26 cellular contexts compared by ENCODE assay signal in the genomic region with DNA sequence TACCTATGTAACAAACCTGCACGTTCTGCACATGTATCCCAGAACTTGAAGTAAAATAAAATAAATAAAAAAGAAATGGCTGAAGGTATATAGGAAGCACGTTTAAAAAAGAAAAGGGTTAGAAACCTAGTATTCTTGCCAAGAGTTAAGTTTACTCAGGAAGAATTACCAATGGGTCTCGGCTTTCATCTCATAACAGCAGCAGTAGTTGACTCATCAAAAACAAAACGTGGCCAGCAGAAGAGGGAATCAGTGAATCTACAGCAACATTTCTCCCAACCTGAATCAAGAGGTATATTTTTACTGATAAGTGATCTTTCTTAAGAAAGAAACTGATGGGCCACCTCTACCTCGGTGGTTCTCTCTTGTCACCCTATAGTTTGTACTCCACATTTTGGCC.
"Had no signal": no experiment of that assay in that cellular context is flagged by ENCODE, and none has a peak within 500 bp of the region (broad histone marks: within the 10 kb centered on the region; RNA-seq: fewer than 3 reads in every experiment).

No MANE protein-coding gene starts in this region.

- H3K36me3 ChIP-seq: brain microvascular endothelial cell, colonic mucosa, gastrocnemius medialis, neutrophil, pancreas, stomach, uterus had no signal

- DNase-seq: activated CD4-positive, alpha-beta memory T cell treated with anti-CD3 and anti-CD28 coated beads, Interleukin-2, amount 10 ng/mL, durations not matched to agents 7 days and 5 days; activated CD4-positive, alpha-beta T cell treated with anti-CD3 and anti-CD28 coated beads, Interleukin-2, amount 10 ng/mL, durations not matched to agents 24 days and 14 days; activated effector memory CD4-positive, alpha-beta T cell treated with anti-CD3 and anti-CD28 coated beads, Interleukin-2, amount 50 U/mL, for 16 hours; activated naive CD4-positive, alpha-beta T cell treated with anti-CD3 and anti-CD28 coated beads, Interleukin-2, amount 50 U/mL, for 16 hours; activated naive CD8-positive, alpha-beta T cell treated with anti-CD3 and anti-CD28 coated beads, Interleukin-2, amount 50 U/mL, for 24 hours; anterior cingulate cortex; brain microvascular endothelial cell; colonic mucosa; endodermal cell; gastrocnemius medialis; hippocampal formation; islet precursor cell; left cardiac atrium; pancreas; psoas muscle; right cardiac atrium; small intestine; stomach; T-helper 2 cell; testis; trophoblast cell; uterus had no signal

- H3K27ac ChIP-seq: brain microvascular endothelial cell, colonic mucosa, gastrocnemius medialis, neutrophil, pancreas, psoas muscle, stomach, testis, uterus, VCaP had no signal

- H3K9me3 ChIP-seq: colonic mucosa, gastrocnemius medialis, neutrophil, pancreas, psoas muscle, testis, uterus had no signal

- H3K27me3 ChIP-seq: brain microvascular endothelial cell, colonic mucosa, gastrocnemius medialis, neutrophil, pancreas, stomach, testis, uterus had no signal

- ATAC-seq: activated CD4-positive, CD25-positive, alpha-beta regulatory T cell treated with anti-CD3 and anti-CD28 coated beads, Interleukin-2, amount 50 U/mL, for 24 hours; activated naive CD8-positive, alpha-beta T cell treated with anti-CD3 and anti-CD28 coated beads, Interleukin-2, amount 50 U/mL, for 24 hours; gastrocnemius medialis; left cardiac atrium; pancreas; psoas muscle; right cardiac atrium; stimulated activated memory B cell treated with anti-CD40 and anti-IgM and Interleukin-4, amounts not matched to agents 10 μg/mL and 1 μg/mL and 100 μg/mL, for 72 hours had no signal

- H3K4me1 ChIP-seq: colonic mucosa, gastrocnemius medialis, pancreas, psoas muscle, stomach, testis, uterus had no signal

- H3K4me3 ChIP-seq: colonic mucosa, gastrocnemius medialis, pancreas, psoas muscle, stomach, testis, uterus had no signal

- FAIRE-seq: pancreas, small intestine had no signal
